ENCODE assay signal across 13 cellular contexts in the genomic region with DNA sequence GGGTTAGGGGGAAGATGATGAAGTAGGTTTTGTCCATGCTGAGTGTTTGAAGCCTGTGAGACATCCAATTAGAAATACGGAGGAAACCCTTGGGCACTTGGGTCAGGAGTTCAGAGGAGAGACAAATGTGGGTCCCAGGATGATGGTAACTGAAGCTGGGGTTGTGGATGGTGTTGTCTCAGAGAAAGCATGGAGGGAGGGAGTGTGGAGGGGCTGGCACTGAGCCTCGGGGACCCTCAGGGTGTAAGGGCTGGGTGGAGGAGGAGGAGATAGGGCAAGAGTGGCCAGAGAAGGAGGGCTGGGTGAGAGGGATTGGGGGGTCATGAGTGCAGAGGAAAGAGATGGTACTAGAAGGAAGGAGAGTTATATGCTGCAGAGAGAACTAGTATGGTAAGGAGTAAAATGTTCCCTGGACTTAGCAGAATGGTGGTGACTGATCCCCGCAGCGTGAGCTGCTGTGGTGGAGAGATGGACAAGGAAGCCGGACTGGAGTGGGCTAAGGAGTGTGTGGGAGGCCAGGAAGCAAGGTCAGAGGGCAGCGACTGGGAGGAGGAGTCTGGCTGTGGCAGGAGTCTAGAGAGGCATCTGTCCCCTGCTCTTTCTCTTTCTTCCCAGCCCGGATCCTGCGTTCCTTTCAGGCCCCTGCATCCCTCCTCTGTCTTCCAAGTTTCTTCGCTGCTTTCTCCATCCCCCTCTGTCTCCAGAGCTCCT. TPM values are rescaled to one million over a fixed set of nuclear protein-coding genes. Genes with fewer than 3 reads are reported as not detected.
DNase-seq lines count a peak whose midpoint lies in the region; ATAC-seq and TF ChIP-seq lines count a peak whose summit lies in the region.
"Had no signal": no experiment of that assay in that cellular context is flagged by ENCODE, and none has a peak within 500 bp of the region (broad histone marks: within the 10 kb centered on the region; RNA-seq: fewer than 3 reads in every experiment).

No MANE protein-coding gene starts in this region.

- H3K9me3 Mint-ChIP-seq in neural crest cell = no peaks in the 10 kb centered on the region
- H3K9me3 Mint-ChIP-seq in type B pancreatic cell = no peaks in the 10 kb centered on the region
- H3K9me3 Mint-ChIP-seq: activated naive CD8-positive, alpha-beta T cell treated with anti-CD3 and anti-CD28 coated beads, Interleukin-2, amount 50 U/mL, for 24 hours; endodermal cell; stimulated activated naive CD8-positive, alpha-beta T cell treated with anti-CD3 and anti-CD28 coated beads, Interleukin-15, Interleukin-2, amounts not matched to agents 100 ng/mL and 50 ng/mL, for 24 hours had no signal

- TF ChIP-seq CTCF in SK-N-SH (IDR thresholded peaks at IDR 0.05) (no peak), fibroblast of pulmonary artery (IDR thresholded peaks at IDR 0.05; ENCODE audit: low read length, missing control alignments) (no peak), neural crest cell (conservative IDR thresholded peaks at IDR 0.05) (no peak), type B pancreatic cell (conservative IDR thresholded peaks at IDR 0.05) (no peak)

- no peaks in the 10 kb centered on the region for H3K36me3 Mint-ChIP-seq in neural crest cell (ENCODE audit: low read depth)
- no peaks in the 10 kb centered on the region for H3K36me3 Mint-ChIP-seq in type B pancreatic cell

- no peak overlapping the region for H2AFZ ChIP-seq in SK-N-SH (ENCODE audit: low read depth)

- H3K4me3 ChIP-seq in SK-N-SH (ENCODE audit: low read depth in 2 of 2, low read length in 1 of 2) (no peak overlapping the region), fibroblast of pulmonary artery (replicated peaks; ENCODE audit: low read depth, low read length) (no peak overlapping the region)

- no peak for TF ChIP-seq RAD21 in SK-N-SH (IDR thresholded peaks at IDR 0.05; ENCODE audit: low read length)

- CTCF ChIA-PET in SK-N-SH (lab: Yijun Ruan, JAX) = interaction anchor here (0.7 to 25.6 kb wide), 7 partner anchors 9 to 193 kb away, joined by 3 to 2150 read pairs (median 4); a partner anchor contains a TSS

- POLR2A ChIA-PET in SK-N-SH (lab: Yijun Ruan, JAX) = no interaction called here

- peaks cover 33% of the 10 kb centered on the region for H3K79me2 ChIP-seq in SK-N-SH (ENCODE audit: insufficient read depth)

- H3K9ac ChIP-seq in SK-N-SH = peak overlapping the region; percentile 57; the same call in 1 of the 2 replicates

- peak overlapping the region; percentile 18 to 100 for H3K27ac ChIP-seq in SK-N-SH (ENCODE audit: low read depth in 2 of 2, low read length in 1 of 2)
- H3K27ac ChIP-seq: 22Rv1 had no signal

- peaks cover 59% of the 10 kb centered on the region for H3F3A ChIP-seq in SK-N-SH (replicated peaks; ENCODE audit: insufficient read depth)

- 70% methylated on average over 9 of the region's 9 CpGs for WGBS in SK-N-SH (ENCODE audit: low lambda C conversion rate)

- peaks cover 11% of the 10 kb centered on the region for H4K20me1 ChIP-seq in SK-N-SH (ENCODE audit: insufficient read depth)

- TF ChIP-seq EP300 in SK-N-SH (IDR thresholded peaks at IDR 0.05; ENCODE audit: borderline replicate concordance in 1 of 2, low read depth in 1 of 2, low read length in 1 of 2) = no peak

- H3K27ac Mint-ChIP-seq in neural crest cell (ENCODE audit: unreplicated experiment) (peak overlapping the region; percentile 79), type B pancreatic cell (peak overlapping the region; percentile 55)
- H3K27ac Mint-ChIP-seq: activated naive CD8-positive, alpha-beta T cell treated with anti-CD3 and anti-CD28 coated beads, Interleukin-2, amount 50 U/mL, for 24 hours; endodermal cell; stimulated activated naive CD8-positive, alpha-beta T cell treated with anti-CD3 and anti-CD28 coated beads, Interleukin-15, Interleukin-2, amounts not matched to agents 100 ng/mL and 50 ng/mL, for 24 hours had no signal

- H3K9me3 ChIP-seq in SK-N-SH = no peaks in the 10 kb centered on the region

- H3K36me3 ChIP-seq in SK-N-SH (replicated peaks in 1 of 2; ENCODE audit: control insufficient read depth in 1 of 2, insufficient read depth in 2 of 2, low read length in 1 of 2) = peaks cover 0 to 5% of the 10 kb centered on the region in 2 experiments

- H3K4me1 ChIP-seq in SK-N-SH (ENCODE audit: control insufficient read depth in 1 of 2, insufficient read depth in 2 of 2, low read depth in 1 of 2, low read length in 1 of 2) = peaks cover 56 to 72% of the 10 kb centered on the region in 2 experiments

- ATAC-seq in SK-N-SH treated with all-trans-retinoic acid at 6 μM for 48 hours (no peak), HG03457 (IDR thresholded peaks at IDR 0.05; ENCODE audit: unreplicated experiment) (no peak), HG03354 (IDR thresholded peaks at IDR 0.05; ENCODE audit: poor library complexity, severe bottlenecking, unreplicated experiment) (no peak)
- ATAC-seq: activated naive CD8-positive, alpha-beta T cell treated with anti-CD3 and anti-CD28 coated beads, Interleukin-2, amount 50 U/mL, for 24 hours; Panc1 had no signal

- peaks cover 65% of the 10 kb centered on the region for H3K4me1 Mint-ChIP-seq in neural crest cell
- H3K4me1 Mint-ChIP-seq in type B pancreatic cell (ENCODE audit: unreplicated experiment) = peaks cover 64% of the 10 kb centered on the region

- DNase-seq in SK-N-SH (no peak), fibroblast of pulmonary artery (ENCODE audit: low read depth) (peak; percentile 66), neural crest cell (ENCODE audit: low read depth, low spot score) (no peak), type B pancreatic cell (ENCODE audit: extremely low spot score, unreplicated experiment) (no peak)
- DNase-seq in activated CD4-positive, alpha-beta T cell treated with anti-CD3 and anti-CD28 coated beads, Interleukin-2, amount 50 U/mL, for 4 hours = no peak
- DNase-seq: activated naive CD8-positive, alpha-beta T cell treated with anti-CD3 and anti-CD28 coated beads, Interleukin-2, amount 50 U/mL, for 24 hours; endodermal cell had no signal

- H3K27me3 Mint-ChIP-seq in neural crest cell (ENCODE audit: low read depth) = peaks cover 49% of the 10 kb centered on the region
- peaks cover 51% of the 10 kb centered on the region for H3K27me3 Mint-ChIP-seq in type B pancreatic cell

- no peaks in the 10 kb centered on the region for H3K27me3 ChIP-seq in SK-N-SH (ENCODE audit: insufficient read depth)

- no peaks in the 10 kb centered on the region for H3K9me2 ChIP-seq in SK-N-SH

- H3K4me3 Mint-ChIP-seq in neural crest cell (peak overlapping the region; percentile 38), type B pancreatic cell (peak overlapping the region; percentile 73)
- H3K4me3 Mint-ChIP-seq: activated naive CD8-positive, alpha-beta T cell treated with anti-CD3 and anti-CD28 coated beads, Interleukin-2, amount 50 U/mL, for 24 hours; endodermal cell; stimulated activated naive CD8-positive, alpha-beta T cell treated with anti-CD3 and anti-CD28 coated beads, Interleukin-15, Interleukin-2, amounts not matched to agents 100 ng/mL and 50 ng/mL, for 24 hours had no signal

- peak overlapping the region; percentile 89 for H3K4me2 ChIP-seq in SK-N-SH

TF ChIP-seq in SK-N-SH, 30 proteins besides CTCF, POLR2A, EP300 and RAD21 (continues in another document):
- no peak for TF ChIP-seq GABPA (IDR thresholded peaks at IDR 0.05; ENCODE audit: low read depth)
- no peak for TF ChIP-seq FOXM1 (IDR thresholded peaks at IDR 0.05; ENCODE audit: low read depth)
- TF ChIP-seq, protein P1, sequence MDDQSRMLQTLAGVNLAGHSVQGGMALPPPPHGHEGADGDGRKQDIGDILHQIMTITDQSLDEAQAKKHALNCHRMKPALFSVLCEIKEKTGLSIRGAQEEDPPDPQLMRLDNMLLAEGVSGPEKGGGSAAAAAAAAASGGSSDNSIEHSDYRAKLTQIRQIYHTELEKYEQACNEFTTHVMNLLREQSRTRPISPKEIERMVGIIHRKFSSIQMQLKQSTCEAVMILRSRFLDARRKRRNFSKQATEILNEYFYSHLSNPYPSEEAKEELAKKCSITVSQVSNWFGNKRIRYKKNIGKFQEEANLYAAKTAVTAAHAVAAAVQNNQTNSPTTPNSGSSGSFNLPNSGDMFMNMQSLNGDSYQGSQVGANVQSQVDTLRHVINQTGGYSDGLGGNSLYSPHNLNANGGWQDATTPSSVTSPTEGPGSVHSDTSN (IDR thresholded peaks at IDR 0.05) = no peak

TF ChIP-seq in SK-N-SH treated with all-trans-retinoic acid at 6 μM for 48 hours, 23 proteins besides CTCF, POLR2A, EP300 and RAD21:
- no peak for TF ChIP-seq SNAI2 (CRISPR knock-in tag; IDR thresholded peaks at IDR 0.05)
- TF ChIP-seq RARB (CRISPR knock-in tag; IDR thresholded peaks at IDR 0.05) = no peak

RNA-seq across cellular contexts. Expression of a gene that starts 3.8 kb away (rescaled TPM):
- 265 and 1,461 TPM in 2 replicates for polyA plus RNA-seq in SK-N-SH (2012; rRNA removed)
- polyA plus RNA-seq in SK-N-SH (2012; cell fraction: cytosol; rRNA removed) = 757 and 1,045 TPM in 2 replicates
- polyA plus RNA-seq in SK-N-SH (2012; cell fraction: nucleus; rRNA removed) = 2,732 and 4,628 TPM in 2 replicates
- 13.3 and 14.8 TPM in 2 replicates for total RNA-seq in neural crest cell
- 31.0 and 201 TPM in 2 replicates for total RNA-seq in type B pancreatic cell (ENCODE audit: low replicate concordance)

RNA-seq across cellular contexts. Expression of a gene that starts 39.5 kb away (rescaled TPM):
- polyA plus RNA-seq in SK-N-SH (2012; rRNA removed) = 0.29 TPM in 1 of 2 replicates, not detected in the other
- 0.04 and 0.07 TPM in 2 replicates for polyA plus RNA-seq in SK-N-SH (2012; cell fraction: cytosol; rRNA removed)
- 0.11 and 0.15 TPM in 2 replicates for polyA plus RNA-seq in SK-N-SH (2012; cell fraction: nucleus; rRNA removed)
- total RNA-seq in neural crest cell (not detected in 2 replicates), type B pancreatic cell (ENCODE audit: low replicate concordance) (0.72 TPM in 1 of 2 replicates, not detected in the other)

RNA-seq across cellular contexts. Expression of a gene that starts 54.8 kb away (rescaled TPM):
- 26.9 and 35.2 TPM in 2 replicates for polyA plus RNA-seq in SK-N-SH (2012; rRNA removed)
- 19.8 and 24.9 TPM in 2 replicates for polyA plus RNA-seq in SK-N-SH (2012; cell fraction: cytosol; rRNA removed)
- 65.0 and 65.1 TPM in 2 replicates for polyA plus RNA-seq in SK-N-SH (2012; cell fraction: nucleus; rRNA removed)
- total RNA-seq in neural crest cell = 67.1 and 68.8 TPM in 2 replicates
- 45.6 and 51.5 TPM in 2 replicates for total RNA-seq in type B pancreatic cell (ENCODE audit: low replicate concordance)
